Comparison of ENCODE assay signal across 8 cellular contexts in genomic region chr10:128631801-128632241, GRCh38.
DNase-seq lines count a peak whose midpoint lies in the region; TF ChIP-seq lines count a peak whose summit lies in the region.

No MANE protein-coding gene starts in this region.

- H3K27ac Mint-ChIP-seq in Caco-2 (ENCODE audit: unreplicated experiment), result no peak overlapping the region
- H3K27ac Mint-ChIP-seq in brain, result peak overlapping the region in 2 of 5 experiments; percentile 32 to 59

- no peak overlapping the region for H3K4me3 ChIP-seq in Caco-2 (ENCODE audit: low read depth, low read length)
- no peak overlapping the region for H3K4me3 ChIP-seq in Jurkat, Clone E6-1 (ENCODE audit: low read length)

- TF ChIP-seq CTCF in Caco-2 (IDR thresholded peaks at IDR 0.05; ENCODE audit: insufficient read depth in 1 of 2, low read depth in 1 of 2, low read length in 1 of 2, severe bottlenecking in 1 of 2, unreplicated experiment in 1 of 2) (peak; percentile 18 to 50), brain (conservative IDR thresholded peaks at IDR 0.05) (peak; percentile 62 to 77)

- H3K27me3 ChIP-seq in Caco-2 (replicated peaks; ENCODE audit: control insufficient read depth, insufficient read depth, low read length), result no peaks in the 10 kb centered on the region

- H3K4me1 Mint-ChIP-seq in Caco-2 (ENCODE audit: low read depth, unreplicated experiment) (peaks cover 11% of the 10 kb centered on the region), brain (peaks cover 37% of the 10 kb centered on the region)

- no peaks in the 10 kb centered on the region for H3K36me3 ChIP-seq in Caco-2 (ENCODE audit: control insufficient read depth, insufficient read depth, low read length)

- H3K36me3 Mint-ChIP-seq in Caco-2 (ENCODE audit: insufficient read depth, unreplicated experiment), result no peaks in the 10 kb centered on the region
- no peaks in the 10 kb centered on the region for H3K36me3 Mint-ChIP-seq in brain

- DNase-seq in Caco-2, result no peak
- DNase-seq in Jurkat, Clone E6-1 (ENCODE audit: low read depth, low spot score), result peak; percentile 34
- peak; percentile 10 for DNase-seq in midbrain (lab: John Stamatoyannopoulos, UW)
- no peak for DNase-seq in ecto neural progenitor cell (ENCODE audit: low spot score)
- DNase-seq in NCI-H128 (lab: John Stamatoyannopoulos, UW; ENCODE audit: unreplicated experiment), result no peak
- no peak for DNase-seq in epidermal melanocyte (ENCODE audit: insufficient read length, low spot score)
- no peak for DNase-seq in amniotic stem cell (lab: John Stamatoyannopoulos, UW)

- intact Hi-C loops in Caco-2 (cut with micrococcal nuclease; ENCODE audit: unreplicated experiment), result no loop called here

- H3K9me3 Mint-ChIP-seq in Caco-2 (ENCODE audit: unreplicated experiment), result no peaks in the 10 kb centered on the region
- peaks cover 0 to 3% (median 3%) of the 10 kb centered on the region in 5 experiments for H3K9me3 Mint-ChIP-seq in brain

- H3K27me3 Mint-ChIP-seq in Caco-2 (ENCODE audit: insufficient read depth, unreplicated experiment) (peaks cover 14% of the 10 kb centered on the region), brain (peaks cover 20% of the 10 kb centered on the region)

- no peaks in the 10 kb centered on the region for H3K9me3 ChIP-seq in Caco-2

- no TSS peak for BruUV-seq in Caco-2 (replicated peaks; lab: Mats Ljungman, UMichigan)

- no peaks in the 10 kb centered on the region for H3K4me1 ChIP-seq in Caco-2

- POLR2A ChIA-PET in Caco-2 (lab: Charles Lee), result no interaction called here

- CTCF ChIA-PET in Caco-2 (lab: Charles Lee), result no interaction called here

- H3K4me3 Mint-ChIP-seq in Caco-2 (ENCODE audit: unreplicated experiment) (no peak overlapping the region), brain (no peak overlapping the region)

Comparison
In these comparisons a context has a peak if more than half of its experiments do, and no peak if none do; other contexts are left out.
1. DNase-seq: peak in Jurkat, Clone E6-1 (single experiment) and midbrain (single experiment); none in Caco-2 (0 of 2), ecto neural progenitor cell (single experiment), NCI-H128 (single experiment), epidermal melanocyte (single experiment) and amniotic stem cell (single experiment).